8 cellular contexts compared by ENCODE assay signal in genomic region chr6:53349209-53349693, GRCh38. TPM values are rescaled to one million over a fixed set of nuclear protein-coding genes. Genes with fewer than 3 reads are reported as not detected.
DNase-seq lines count a peak whose midpoint lies in the region; ATAC-seq and TF ChIP-seq lines count a peak whose summit lies in the region.

No MANE protein-coding gene starts in this region.

- H3K4me3 ChIP-seq in DND-41 (ENCODE audit: low read depth in 1 of 2, low read length in 2 of 2): peak overlapping the region; percentile 71 to 87; a peak in 3 of 4 replicates
- peak overlapping the region; percentile 88 for H3K4me3 ChIP-seq in OCI-LY7 (ENCODE audit: low read depth, low read length, poor library complexity, severe bottlenecking)
- peak overlapping the region; percentile 97 for H3K4me3 ChIP-seq in trophoblast cell (ENCODE audit: low read depth, low read length)

- no peaks in the 10 kb centered on the region for H3K9me2 ChIP-seq in OCI-LY7 (ENCODE audit: insufficient read depth, low read length)

- H2AK5ac ChIP-seq in trophoblast cell (ENCODE audit: low read length): no peak overlapping the region

- peak overlapping the region; percentile 97 for H3K9ac ChIP-seq in DND-41 (ENCODE audit: low read depth, low read length)
- H3K9ac ChIP-seq in trophoblast cell (ENCODE audit: low read length): no peak overlapping the region

- H3K14ac ChIP-seq in trophoblast cell (ENCODE audit: low read length): no peak overlapping the region

- H4K12ac ChIP-seq in trophoblast cell (ENCODE audit: low read depth, low read length): peak overlapping the region; percentile 33

- peaks cover 10% of the 10 kb centered on the region for H3K79me1 ChIP-seq in trophoblast cell (ENCODE audit: low read length)

- H3K18ac ChIP-seq in trophoblast cell (ENCODE audit: low read length): no peak overlapping the region

- peak overlapping the region; percentile 10 for H2BK12ac ChIP-seq in trophoblast cell (ENCODE audit: low read length)

- in situ Hi-C loops in ACHN (cut with HindIII; ENCODE audit: low pct_ligation_motif_present, low pct_unique_long_range_greater_than_20kb, low sequenced_read_pairs): no loop called here

- H4K20me1 ChIP-seq in DND-41 (ENCODE audit: insufficient read depth, low read length) (peaks cover 29% of the 10 kb centered on the region), OCI-LY7 (ENCODE audit: insufficient read depth, low read length) (peaks cover 28% of the 10 kb centered on the region)

- no CpG with 5 or more reads among the region's 15 CpGs for WGBS in trophoblast cell (ENCODE audit: extremely low coverage, insufficient coverage, insufficient read length)

- H3K4me2 ChIP-seq in DND-41 (ENCODE audit: insufficient read depth, low read length) (peak overlapping the region; percentile 85), OCI-LY7 (ENCODE audit: low read length) (peak overlapping the region; percentile 85), trophoblast cell (ENCODE audit: low read length) (peak overlapping the region; percentile 96)

- H3K4ac ChIP-seq in trophoblast cell (ENCODE audit: low read depth, low read length): no peak overlapping the region

- TF ChIP-seq CTCF in DND-41 (IDR thresholded peaks at IDR 0.05; ENCODE audit: borderline replicate concordance, extremely low read depth, low read length, poor library complexity, severe bottlenecking) (no peak), OCI-LY7 (conservative IDR thresholded peaks at IDR 0.05; ENCODE audit: low read length) (no peak)

- H3K79me2 ChIP-seq in DND-41 (ENCODE audit: insufficient read depth, low read length): peaks cover 50% of the 10 kb centered on the region
- H3K79me2 ChIP-seq in OCI-LY7 (ENCODE audit: insufficient read depth, low read depth, low read length): peaks cover 49% of the 10 kb centered on the region
- H3K79me2 ChIP-seq in trophoblast cell (ENCODE audit: control insufficient read depth, insufficient read depth, low read length, poor library complexity): peaks cover 8% of the 10 kb centered on the region

- intact Hi-C loops in OCI-LY7 (cut with micrococcal nuclease; ENCODE audit: unreplicated experiment): loop anchor here (5.0 kb wide), 2 partner anchors 57 to 102 kb away; no protein-coding TSS in a partner anchor

- CTCF ChIA-PET in OCI-LY7 (lab: Charles Lee; ENCODE audit: unreplicated experiment): no interaction called here

- POLR2A ChIA-PET in OCI-LY7 (lab: Charles Lee): interaction anchor here (0.7 to 2.8 kb wide), 3 partner anchors 11 to 78 kb away, joined by 3 to 16 read pairs (median 10); no protein-coding TSS in a partner anchor

- ATAC-seq in DND-41 (ENCODE audit: insufficient read depth, low read depth) (no peak), GM21737 (IDR thresholded peaks at IDR 0.05; ENCODE audit: unreplicated experiment) (no peak)

- H4K8ac ChIP-seq in trophoblast cell (ENCODE audit: low read depth, low read length): peak overlapping the region; percentile 73

- no peak overlapping the region for H2BK120ac ChIP-seq in trophoblast cell (ENCODE audit: insufficient read depth, low read length, poor library complexity)

- no peaks in the 10 kb centered on the region for H3K9me3 ChIP-seq in DND-41 (ENCODE audit: insufficient read depth, low read length, severe bottlenecking)
- H3K9me3 ChIP-seq in OCI-LY7 (ENCODE audit: low read length): no peaks in the 10 kb centered on the region
- no peaks in the 10 kb centered on the region for H3K9me3 ChIP-seq in trophoblast cell (ENCODE audit: insufficient read depth, low read depth, low read length)

- H2AFZ ChIP-seq in DND-41 (ENCODE audit: low read depth, low read length) (peak overlapping the region; percentile 90), OCI-LY7 (ENCODE audit: low read length) (peak overlapping the region; percentile 97), trophoblast cell (ENCODE audit: insufficient read depth, low read length, poor library complexity) (peak overlapping the region; percentile 4)

- H3K36me3 ChIP-seq in DND-41 (ENCODE audit: insufficient read depth, low read length): peaks cover 21% of the 10 kb centered on the region
- H3K36me3 ChIP-seq in OCI-LY7 (ENCODE audit: insufficient read depth, low read length): peaks cover 27% of the 10 kb centered on the region
- peaks cover 0 to 2% of the 10 kb centered on the region in 2 experiments for H3K36me3 ChIP-seq in trophoblast cell (ENCODE audit: control insufficient read depth in 1 of 2, insufficient read depth in 2 of 2, low read length in 2 of 2)

- BruUV-seq in OCI-LY7 (replicated peaks; lab: Mats Ljungman, UMichigan): TSS peak; percentile 97

- H2BK5ac ChIP-seq in trophoblast cell (ENCODE audit: low read depth, low read length, poor library complexity): peak overlapping the region; percentile 4

- H3K27ac ChIP-seq in DND-41 (ENCODE audit: low read length) (peak overlapping the region; percentile 96), OCI-LY7 (ENCODE audit: low read depth, low read length, poor library complexity, severe bottlenecking) (peak overlapping the region; percentile 87), epithelial cell of prostate (peak overlapping the region; percentile 65), trophoblast cell (ENCODE audit: low read depth, low read length) (no peak overlapping the region)

- H3K27me3 ChIP-seq in DND-41 (ENCODE audit: insufficient read depth, low read length, poor library complexity): no peaks in the 10 kb centered on the region
- H3K27me3 ChIP-seq in trophoblast cell (ENCODE audit: insufficient read depth, low read length): no peaks in the 10 kb centered on the region

- peak overlapping the region; percentile 8 for H4K91ac ChIP-seq in trophoblast cell (ENCODE audit: low read depth, low read length)

- no peak overlapping the region for H3K23ac ChIP-seq in trophoblast cell (ENCODE audit: low read length)

- no peak for DNase-seq in DND-41
- DNase-seq in OCI-LY7 (ENCODE audit: low spot score): no peak
- no peak for DNase-seq in epithelial cell of prostate (ENCODE audit: low read depth, low spot score)
- no peak for DNase-seq in trophoblast cell
- DNase-seq in COLO829 (ENCODE audit: low spot score): no peak
- DNase-seq in SW 1271 (lab: John Stamatoyannopoulos, UW): no peak
- DNase-seq in ACHN: no peak

- H3K4me1 ChIP-seq in DND-41 (ENCODE audit: insufficient read depth, low read length): peaks cover 40% of the 10 kb centered on the region
- peaks cover 30% of the 10 kb centered on the region for H3K4me1 ChIP-seq in OCI-LY7 (ENCODE audit: insufficient read depth, low read length, poor library complexity, severe bottlenecking)
- H3K4me1 ChIP-seq in trophoblast cell (ENCODE audit: control insufficient read depth in 1 of 2, insufficient read depth in 2 of 2, low read length in 2 of 2): peaks cover 0 to 5% of the 10 kb centered on the region in 2 experiments

RNA-seq across cellular contexts. Expression of gene ELOVL5, which starts 0.5 kb away (rescaled TPM):
- 65.4 and 66.8 TPM in 2 replicates for total RNA-seq in OCI-LY7 (2014; rRNA removed; shearing (Covaris generic))
- 97.1 and 107 TPM in 2 replicates for total RNA-seq in OCI-LY7 (2022)
- 73.6 and 77.0 TPM in 2 replicates for polyA plus RNA-seq in trophoblast cell (2013)

Comparison
In these comparisons a context has a peak if more than half of its experiments do, and no peak if none do; other contexts are left out.
1. H2AFZ ChIP-seq: peak in every context shown above with its lines; median percentile 97 in OCI-LY7; 90 in DND-41; 4 in trophoblast cell.